ENCODE assay signal across 1 cellular context in the genomic region with DNA sequence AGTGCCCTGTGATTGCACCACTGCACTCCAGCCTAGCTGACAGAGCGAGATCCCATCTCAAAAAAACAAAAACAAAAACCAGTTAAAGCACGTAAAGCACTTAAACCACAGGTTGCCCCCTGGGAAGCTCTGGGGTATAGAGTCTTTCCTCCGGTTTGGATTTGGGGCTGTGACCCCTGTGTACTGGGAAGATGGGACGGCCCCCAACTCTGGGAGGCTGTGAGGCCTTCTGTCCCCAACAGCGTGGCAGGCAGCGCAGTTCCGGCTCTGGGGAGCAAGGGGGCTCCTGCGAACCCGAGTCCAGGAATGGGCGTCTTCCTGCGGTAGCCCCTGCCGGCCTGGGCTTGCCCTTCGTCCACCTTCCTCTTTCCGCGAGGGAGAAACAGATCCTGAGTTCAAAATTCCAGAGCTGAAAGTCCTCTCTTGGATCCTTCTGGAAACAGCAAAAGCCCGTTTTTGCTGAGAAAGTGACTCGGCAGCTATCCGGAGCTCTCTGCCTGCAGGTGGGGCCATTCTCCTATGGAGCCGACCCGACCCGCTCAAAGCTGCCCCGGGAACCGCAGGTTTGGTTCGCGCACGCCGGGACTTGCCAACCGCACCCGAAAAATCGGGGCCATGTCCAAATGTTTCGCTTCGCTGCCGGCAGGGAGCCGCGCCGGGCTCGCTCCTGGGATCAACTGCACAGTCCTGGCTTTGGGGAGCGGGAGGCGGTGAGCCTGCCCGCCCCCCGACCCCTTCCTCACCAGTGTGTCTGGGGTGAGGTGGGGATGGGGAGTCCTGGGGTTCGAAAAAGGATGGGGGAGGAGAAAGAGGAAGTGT.
A peak's percentile ranks its signal among the peaks of the same experiment; 100 is the strongest.
TF ChIP-seq lines count a peak whose summit lies in the region.

No MANE protein-coding gene starts in this region.

TF ChIP-seq in K562, 482 proteins besides CTCF, POLR2A, EP300 and RAD21 (continued from another document and continues in another):
- no peak for TF ChIP-seq ZNF197 (CRISPR knock-in tag; IDR thresholded peaks at IDR 0.05; ENCODE audit: low read depth)
- TF ChIP-seq POU5F1 (IDR thresholded peaks at IDR 0.05; ENCODE audit: borderline replicate concordance, low read depth, low read length, partially characterized antibody) = peak; percentile 30
- TF ChIP-seq PHF21A (IDR thresholded peaks at IDR 0.05; ENCODE audit: borderline replicate concordance, low read depth) = no peak
- no peak for TF ChIP-seq ELF2 (CRISPR knock-in tag; IDR thresholded peaks at IDR 0.05)
- TF ChIP-seq, protein P1, sequence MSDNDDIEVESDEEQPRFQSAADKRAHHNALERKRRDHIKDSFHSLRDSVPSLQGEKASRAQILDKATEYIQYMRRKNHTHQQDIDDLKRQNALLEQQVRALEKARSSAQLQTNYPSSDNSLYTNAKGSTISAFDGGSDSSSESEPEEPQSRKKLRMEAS (CRISPR knock-in tag; IDR thresholded peaks at IDR 0.05) = peak; percentile 16; the same call in 1 of the 2 replicates
- TF ChIP-seq, protein P2, sequence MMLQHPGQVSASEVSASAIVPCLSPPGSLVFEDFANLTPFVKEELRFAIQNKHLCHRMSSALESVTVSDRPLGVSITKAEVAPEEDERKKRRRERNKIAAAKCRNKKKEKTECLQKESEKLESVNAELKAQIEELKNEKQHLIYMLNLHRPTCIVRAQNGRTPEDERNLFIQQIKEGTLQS (IDR thresholded peaks at IDR 0.05) = 0 out of 2 replicates have a peak, but pooled peaks have one; percentile 36
- TF ChIP-seq, protein P2 (CRISPR knock-in tag; conservative IDR thresholded peaks at IDR 0.05) = no peak
- TF ChIP-seq, protein P3, sequence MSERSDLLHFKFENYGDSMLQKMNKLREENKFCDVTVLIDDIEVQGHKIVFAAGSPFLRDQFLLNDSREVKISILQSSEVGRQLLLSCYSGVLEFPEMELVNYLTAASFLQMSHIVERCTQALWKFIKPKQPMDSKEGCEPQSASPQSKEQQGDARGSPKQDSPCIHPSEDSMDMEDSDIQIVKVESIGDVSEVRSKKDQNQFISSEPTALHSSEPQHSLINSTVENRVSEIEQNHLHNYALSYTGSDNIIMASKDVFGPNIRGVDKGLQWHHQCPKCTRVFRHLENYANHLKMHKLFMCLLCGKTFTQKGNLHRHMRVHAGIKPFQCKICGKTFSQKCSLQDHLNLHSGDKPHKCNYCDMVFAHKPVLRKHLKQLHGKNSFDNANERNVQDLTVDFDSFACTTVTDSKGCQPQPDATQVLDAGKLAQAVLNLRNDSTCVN (CRISPR knock-in tag; IDR thresholded peaks at IDR 0.05) = no peak
- TF ChIP-seq RBFOX2 (IDR thresholded peaks at IDR 0.05; ENCODE audit: low read depth, low read length) = peak; percentile 73
- TF ChIP-seq, protein P4, sequence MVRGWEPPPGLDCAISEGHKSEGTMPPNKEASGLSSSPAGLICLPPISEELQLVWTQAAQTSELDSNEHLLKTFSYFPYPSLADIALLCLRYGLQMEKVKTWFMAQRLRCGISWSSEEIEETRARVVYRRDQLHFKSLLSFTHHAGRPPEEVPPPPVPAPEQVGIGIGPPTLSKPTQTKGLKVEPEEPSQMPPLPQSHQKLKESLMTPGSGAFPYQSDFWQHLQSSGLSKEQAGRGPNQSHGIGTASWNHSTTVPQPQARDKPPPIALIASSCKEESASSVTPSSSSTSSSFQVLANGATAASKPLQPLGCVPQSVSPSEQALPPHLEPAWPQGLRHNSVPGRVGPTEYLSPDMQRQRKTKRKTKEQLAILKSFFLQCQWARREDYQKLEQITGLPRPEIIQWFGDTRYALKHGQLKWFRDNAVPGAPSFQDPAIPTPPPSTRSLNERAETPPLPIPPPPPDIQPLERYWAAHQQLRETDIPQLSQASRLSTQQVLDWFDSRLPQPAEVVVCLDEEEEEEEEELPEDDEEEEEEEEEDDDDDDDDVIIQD (CRISPR knock-in tag; IDR thresholded peaks at IDR 0.05) = no peak
- no peak for TF ChIP-seq FOXM1 (IDR thresholded peaks at IDR 0.05; ENCODE audit: low read depth)
- TF ChIP-seq FOXM1 (CRISPR knock-in tag; IDR thresholded peaks at IDR 0.05; ENCODE audit: low read depth) = no peak
- TF ChIP-seq SMAD2 (IDR thresholded peaks at IDR 0.05; ENCODE audit: low read depth, low read length) = no peak
- TF ChIP-seq E2F3 (CRISPR knock-in tag; IDR thresholded peaks at IDR 0.05) = no peak
- TF ChIP-seq KDM2B (CRISPR knock-in tag; IDR thresholded peaks at IDR 0.05) = peak; percentile 12; the same call in 1 of the 2 replicates
- TF ChIP-seq, protein P5, sequence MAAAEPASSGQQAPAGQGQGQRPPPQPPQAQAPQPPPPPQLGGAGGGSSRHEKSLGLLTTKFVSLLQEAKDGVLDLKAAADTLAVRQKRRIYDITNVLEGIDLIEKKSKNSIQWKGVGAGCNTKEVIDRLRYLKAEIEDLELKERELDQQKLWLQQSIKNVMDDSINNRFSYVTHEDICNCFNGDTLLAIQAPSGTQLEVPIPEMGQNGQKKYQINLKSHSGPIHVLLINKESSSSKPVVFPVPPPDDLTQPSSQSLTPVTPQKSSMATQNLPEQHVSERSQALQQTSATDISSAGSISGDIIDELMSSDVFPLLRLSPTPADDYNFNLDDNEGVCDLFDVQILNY (CRISPR knock-in tag; IDR thresholded peaks at IDR 0.05) = no peak
- TF ChIP-seq ATF1 (CRISPR knock-in tag; IDR thresholded peaks at IDR 0.05) = no peak
- TF ChIP-seq ATF1 (tag; IDR thresholded peaks at IDR 0.05) = 0 out of 2 replicates have a peak, but pooled peaks have one; percentile 25
- TF ChIP-seq RBM34 (IDR thresholded peaks at IDR 0.05; ENCODE audit: borderline replicate concordance, insufficient read depth, low read length) = no peak
- no peak for TF ChIP-seq SAFB (IDR thresholded peaks at IDR 0.05; ENCODE audit: borderline replicate concordance, low read depth, low read length)
- TF ChIP-seq ELF1 (tag; IDR thresholded peaks at IDR 0.05) = peak; percentile 56; the same call in 1 of the 2 replicates
- TF ChIP-seq, protein P6, sequence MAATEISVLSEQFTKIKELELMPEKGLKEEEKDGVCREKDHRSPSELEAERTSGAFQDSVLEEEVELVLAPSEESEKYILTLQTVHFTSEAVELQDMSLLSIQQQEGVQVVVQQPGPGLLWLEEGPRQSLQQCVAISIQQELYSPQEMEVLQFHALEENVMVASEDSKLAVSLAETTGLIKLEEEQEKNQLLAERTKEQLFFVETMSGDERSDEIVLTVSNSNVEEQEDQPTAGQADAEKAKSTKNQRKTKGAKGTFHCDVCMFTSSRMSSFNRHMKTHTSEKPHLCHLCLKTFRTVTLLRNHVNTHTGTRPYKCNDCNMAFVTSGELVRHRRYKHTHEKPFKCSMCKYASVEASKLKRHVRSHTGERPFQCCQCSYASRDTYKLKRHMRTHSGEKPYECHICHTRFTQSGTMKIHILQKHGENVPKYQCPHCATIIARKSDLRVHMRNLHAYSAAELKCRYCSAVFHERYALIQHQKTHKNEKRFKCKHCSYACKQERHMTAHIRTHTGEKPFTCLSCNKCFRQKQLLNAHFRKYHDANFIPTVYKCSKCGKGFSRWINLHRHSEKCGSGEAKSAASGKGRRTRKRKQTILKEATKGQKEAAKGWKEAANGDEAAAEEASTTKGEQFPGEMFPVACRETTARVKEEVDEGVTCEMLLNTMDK (IDR thresholded peaks at IDR 0.05; ENCODE audit: borderline replicate concordance, insufficient read depth, low read depth, low read length, poor library complexity, severe bottlenecking) = peak; percentile 16
- TF ChIP-seq, protein P7, sequence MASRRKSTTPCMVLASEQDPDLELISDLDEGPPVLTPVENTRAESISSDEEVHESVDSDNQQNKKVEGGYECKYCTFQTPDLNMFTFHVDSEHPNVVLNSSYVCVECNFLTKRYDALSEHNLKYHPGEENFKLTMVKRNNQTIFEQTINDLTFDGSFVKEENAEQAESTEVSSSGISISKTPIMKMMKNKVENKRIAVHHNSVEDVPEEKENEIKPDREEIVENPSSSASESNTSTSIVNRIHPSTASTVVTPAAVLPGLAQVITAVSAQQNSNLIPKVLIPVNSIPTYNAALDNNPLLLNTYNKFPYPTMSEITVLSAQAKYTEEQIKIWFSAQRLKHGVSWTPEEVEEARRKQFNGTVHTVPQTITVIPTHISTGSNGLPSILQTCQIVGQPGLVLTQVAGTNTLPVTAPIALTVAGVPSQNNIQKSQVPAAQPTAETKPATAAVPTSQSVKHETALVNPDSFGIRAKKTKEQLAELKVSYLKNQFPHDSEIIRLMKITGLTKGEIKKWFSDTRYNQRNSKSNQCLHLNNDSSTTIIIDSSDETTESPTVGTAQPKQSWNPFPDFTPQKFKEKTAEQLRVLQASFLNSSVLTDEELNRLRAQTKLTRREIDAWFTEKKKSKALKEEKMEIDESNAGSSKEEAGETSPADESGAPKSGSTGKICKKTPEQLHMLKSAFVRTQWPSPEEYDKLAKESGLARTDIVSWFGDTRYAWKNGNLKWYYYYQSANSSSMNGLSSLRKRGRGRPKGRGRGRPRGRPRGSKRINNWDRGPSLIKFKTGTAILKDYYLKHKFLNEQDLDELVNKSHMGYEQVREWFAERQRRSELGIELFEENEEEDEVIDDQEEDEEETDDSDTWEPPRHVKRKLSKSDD (conservative IDR thresholded peaks at IDR 0.05; ENCODE audit: low read length) = no peak
- TF ChIP-seq, protein P8, sequence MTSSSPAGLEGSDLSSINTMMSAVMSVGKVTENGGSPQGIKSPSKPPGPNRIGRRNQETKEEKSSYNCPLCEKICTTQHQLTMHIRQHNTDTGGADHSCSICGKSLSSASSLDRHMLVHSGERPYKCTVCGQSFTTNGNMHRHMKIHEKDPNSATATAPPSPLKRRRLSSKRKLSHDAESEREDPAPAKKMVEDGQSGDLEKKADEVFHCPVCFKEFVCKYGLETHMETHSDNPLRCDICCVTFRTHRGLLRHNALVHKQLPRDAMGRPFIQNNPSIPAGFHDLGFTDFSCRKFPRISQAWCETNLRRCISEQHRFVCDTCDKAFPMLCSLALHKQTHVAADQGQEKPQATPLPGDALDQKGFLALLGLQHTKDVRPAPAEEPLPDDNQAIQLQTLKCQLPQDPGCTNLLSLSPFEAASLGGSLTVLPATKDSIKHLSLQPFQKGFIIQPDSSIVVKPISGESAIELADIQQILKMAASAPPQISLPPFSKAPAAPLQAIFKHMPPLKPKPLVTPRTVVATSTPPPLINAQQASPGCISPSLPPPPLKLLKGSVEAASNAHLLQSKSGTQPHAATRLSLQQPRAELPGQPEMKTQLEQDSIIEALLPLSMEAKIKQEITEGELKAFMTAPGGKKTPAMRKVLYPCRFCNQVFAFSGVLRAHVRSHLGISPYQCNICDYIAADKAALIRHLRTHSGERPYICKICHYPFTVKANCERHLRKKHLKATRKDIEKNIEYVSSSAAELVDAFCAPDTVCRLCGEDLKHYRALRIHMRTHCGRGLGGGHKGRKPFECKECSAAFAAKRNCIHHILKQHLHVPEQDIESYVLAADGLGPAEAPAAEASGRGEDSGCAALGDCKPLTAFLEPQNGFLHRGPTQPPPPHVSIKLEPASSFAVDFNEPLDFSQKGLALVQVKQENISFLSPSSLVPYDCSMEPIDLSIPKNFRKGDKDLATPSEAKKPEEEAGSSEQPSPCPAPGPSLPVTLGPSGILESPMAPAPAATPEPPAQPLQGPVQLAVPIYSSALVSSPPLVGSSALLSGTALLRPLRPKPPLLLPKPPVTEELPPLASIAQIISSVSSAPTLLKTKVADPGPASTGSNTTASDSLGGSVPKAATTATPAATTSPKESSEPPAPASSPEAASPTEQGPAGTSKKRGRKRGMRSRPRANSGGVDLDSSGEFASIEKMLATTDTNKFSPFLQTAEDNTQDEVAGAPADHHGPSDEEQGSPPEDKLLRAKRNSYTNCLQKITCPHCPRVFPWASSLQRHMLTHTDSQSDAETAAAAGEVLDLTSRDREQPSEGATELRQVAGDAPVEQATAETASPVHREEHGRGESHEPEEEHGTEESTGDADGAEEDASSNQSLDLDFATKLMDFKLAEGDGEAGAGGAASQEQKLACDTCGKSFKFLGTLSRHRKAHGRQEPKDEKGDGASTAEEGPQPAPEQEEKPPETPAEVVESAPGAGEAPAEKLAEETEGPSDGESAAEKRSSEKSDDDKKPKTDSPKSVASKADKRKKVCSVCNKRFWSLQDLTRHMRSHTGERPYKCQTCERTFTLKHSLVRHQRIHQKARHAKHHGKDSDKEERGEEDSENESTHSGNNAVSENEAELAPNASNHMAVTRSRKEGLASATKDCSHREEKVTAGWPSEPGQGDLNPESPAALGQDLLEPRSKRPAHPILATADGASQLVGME (CRISPR knock-in tag; IDR thresholded peaks at IDR 0.05) = 0 out of 2 replicates have a peak, but pooled peaks have one; percentile 16
- no peak for TF ChIP-seq TBL1XR1 (IDR thresholded peaks at IDR 0.05; ENCODE audit: low read length in 2 of 2)
- TF ChIP-seq, protein P9, sequence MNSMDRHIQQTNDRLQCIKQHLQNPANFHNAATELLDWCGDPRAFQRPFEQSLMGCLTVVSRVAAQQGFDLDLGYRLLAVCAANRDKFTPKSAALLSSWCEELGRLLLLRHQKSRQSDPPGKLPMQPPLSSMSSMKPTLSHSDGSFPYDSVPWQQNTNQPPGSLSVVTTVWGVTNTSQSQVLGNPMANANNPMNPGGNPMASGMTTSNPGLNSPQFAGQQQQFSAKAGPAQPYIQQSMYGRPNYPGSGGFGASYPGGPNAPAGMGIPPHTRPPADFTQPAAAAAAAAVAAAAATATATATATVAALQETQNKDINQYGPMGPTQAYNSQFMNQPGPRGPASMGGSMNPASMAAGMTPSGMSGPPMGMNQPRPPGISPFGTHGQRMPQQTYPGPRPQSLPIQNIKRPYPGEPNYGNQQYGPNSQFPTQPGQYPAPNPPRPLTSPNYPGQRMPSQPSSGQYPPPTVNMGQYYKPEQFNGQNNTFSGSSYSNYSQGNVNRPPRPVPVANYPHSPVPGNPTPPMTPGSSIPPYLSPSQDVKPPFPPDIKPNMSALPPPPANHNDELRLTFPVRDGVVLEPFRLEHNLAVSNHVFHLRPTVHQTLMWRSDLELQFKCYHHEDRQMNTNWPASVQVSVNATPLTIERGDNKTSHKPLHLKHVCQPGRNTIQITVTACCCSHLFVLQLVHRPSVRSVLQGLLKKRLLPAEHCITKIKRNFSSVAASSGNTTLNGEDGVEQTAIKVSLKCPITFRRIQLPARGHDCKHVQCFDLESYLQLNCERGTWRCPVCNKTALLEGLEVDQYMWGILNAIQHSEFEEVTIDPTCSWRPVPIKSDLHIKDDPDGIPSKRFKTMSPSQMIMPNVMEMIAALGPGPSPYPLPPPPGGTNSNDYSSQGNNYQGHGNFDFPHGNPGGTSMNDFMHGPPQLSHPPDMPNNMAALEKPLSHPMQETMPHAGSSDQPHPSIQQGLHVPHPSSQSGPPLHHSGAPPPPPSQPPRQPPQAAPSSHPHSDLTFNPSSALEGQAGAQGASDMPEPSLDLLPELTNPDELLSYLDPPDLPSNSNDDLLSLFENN (IDR thresholded peaks at IDR 0.05; ENCODE audit: low read depth in 2 of 2, low read length in 2 of 2) = no peak
- peak; percentile 49; the same call in 1 of the 2 replicates for TF ChIP-seq MTA3 (IDR thresholded peaks at IDR 0.05; ENCODE audit: borderline replicate concordance)
- no peak for TF ChIP-seq TEAD2 (tag; IDR thresholded peaks at IDR 0.05)
- TF ChIP-seq SRF (CRISPR knock-in tag; IDR thresholded peaks at IDR 0.05) = peak in 1 of 2 experiments; percentile 52; a peak in 1 of 4 replicates
- no peak for TF ChIP-seq SOX6 (IDR thresholded peaks at IDR 0.05)
- no peak for TF ChIP-seq RBM25 (IDR thresholded peaks at IDR 0.05; ENCODE audit: low read depth, low read length, severe bottlenecking)
- no peak for TF ChIP-seq ZNF696 (CRISPR knock-in tag; conservative IDR thresholded peaks at IDR 0.05)
- TF ChIP-seq, protein P10, sequence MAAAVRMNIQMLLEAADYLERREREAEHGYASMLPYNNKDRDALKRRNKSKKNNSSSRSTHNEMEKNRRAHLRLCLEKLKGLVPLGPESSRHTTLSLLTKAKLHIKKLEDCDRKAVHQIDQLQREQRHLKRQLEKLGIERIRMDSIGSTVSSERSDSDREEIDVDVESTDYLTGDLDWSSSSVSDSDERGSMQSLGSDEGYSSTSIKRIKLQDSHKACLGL (CRISPR knock-in tag; IDR thresholded peaks at IDR 0.05; ENCODE audit: borderline replicate concordance, poor library complexity, severe bottlenecking) = no peak
- peak; percentile 79 for TF ChIP-seq POLR2G (IDR thresholded peaks at IDR 0.05; ENCODE audit: low read depth, low read length)
- TF ChIP-seq BCOR (IDR thresholded peaks at IDR 0.05) = no peak
